ENCODE assay signal across 20 cellular contexts in the genomic region with DNA sequence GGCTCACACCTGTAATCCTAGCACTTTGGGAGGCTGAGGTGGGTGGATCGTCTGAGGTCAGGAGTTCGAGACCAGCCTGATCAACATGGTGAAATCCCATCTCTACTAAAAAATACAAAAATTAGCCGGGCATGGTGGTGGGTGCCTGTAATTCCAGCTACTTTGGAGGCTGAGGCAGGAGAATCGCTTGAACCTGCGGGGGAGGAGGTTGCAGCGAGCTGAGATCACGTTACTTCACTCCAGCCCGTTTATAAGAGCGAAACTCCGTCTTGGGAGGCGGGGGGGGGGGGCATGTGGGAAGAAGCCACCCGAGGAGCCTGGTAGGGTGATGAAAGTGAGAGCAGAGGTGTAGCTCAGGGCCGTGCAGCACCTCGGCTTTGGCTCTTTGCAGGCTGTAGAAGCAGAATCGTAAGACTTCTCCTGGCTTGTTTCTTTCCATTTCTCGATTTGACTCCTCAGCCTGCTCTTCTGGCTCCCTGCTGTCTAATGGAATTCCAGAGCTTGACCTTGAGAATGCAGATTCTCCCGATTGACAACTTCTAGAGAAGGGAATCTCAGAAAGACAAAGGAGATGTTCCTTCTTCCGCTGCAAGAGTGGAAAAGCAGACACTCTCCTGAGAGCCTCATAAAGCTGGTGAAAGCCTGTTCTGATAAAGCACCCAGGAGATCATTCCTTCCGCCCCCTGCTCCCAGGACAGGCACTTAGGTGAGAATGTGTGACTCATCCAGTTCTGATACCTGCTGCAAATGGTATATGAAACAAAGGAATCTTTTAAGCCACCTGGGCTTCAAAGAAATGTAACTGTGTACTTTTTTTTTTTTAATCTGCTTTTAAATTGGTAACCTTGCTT. TPM values are rescaled to one million over a fixed set of nuclear protein-coding genes. Genes with fewer than 3 reads are reported as not detected.
DNase-seq lines count a peak whose midpoint lies in the region; ATAC-seq, FAIRE-seq and TF ChIP-seq lines count a peak whose summit lies in the region.
"Had no signal": no experiment of that assay in that cellular context is flagged by ENCODE, and none has a peak within 500 bp of the region (broad histone marks: within the 10 kb centered on the region; RNA-seq: fewer than 3 reads in every experiment).

No MANE protein-coding gene starts in this region.

- peaks cover 11% of the 10 kb centered on the region for H3K4me1 Mint-ChIP-seq in activated CD4-positive, alpha-beta memory T cell treated with anti-CD3 and anti-CD28 coated beads for 36 hours (ENCODE audit: low read depth)
- peaks cover 28% of the 10 kb centered on the region for H3K4me1 Mint-ChIP-seq in activated CD4-positive, alpha-beta memory T cell treated with anti-CD3 and anti-CD28 coated beads, Interleukin-2, amount 10 ng/mL, durations not matched to agents 7 days and 5 days

- H3K27ac Mint-ChIP-seq in activated CD4-positive, alpha-beta memory T cell treated with anti-CD3 and anti-CD28 coated beads for 36 hours: peak overlapping the region; percentile 19
- H3K27ac Mint-ChIP-seq in activated CD4-positive, alpha-beta memory T cell treated with anti-CD3 and anti-CD28 coated beads, Interleukin-2, amount 10 ng/mL, durations not matched to agents 7 days and 5 days: no peak overlapping the region
- H3K27ac Mint-ChIP-seq: activated naive CD8-positive, alpha-beta T cell treated with anti-CD3 and anti-CD28 coated beads for 36 hours had no signal

- H3K27ac ChIP-seq in RWPE2 (ENCODE audit: poor library complexity, severe bottlenecking) (no peak overlapping the region), iPS DF 6.9 (ENCODE audit: low read length) (peak overlapping the region; percentile 35), small intestine (ENCODE audit: low read depth in 1 of 2, low read length in 1 of 2) (no peak overlapping the region)

- H3K27me3 ChIP-seq in RWPE2 (ENCODE audit: insufficient read depth, poor library complexity, severe bottlenecking) (no peaks in the 10 kb centered on the region), iPS DF 6.9 (ENCODE audit: control insufficient read depth, insufficient read depth, low read length) (no peaks in the 10 kb centered on the region), small intestine (ENCODE audit: control insufficient read depth in 2 of 2, insufficient read depth in 2 of 2, low read length in 2 of 2) (no peaks in the 10 kb centered on the region)

- intact Hi-C loops in activated CD4-positive, alpha-beta memory T cell treated with anti-CD3 and anti-CD28 coated beads for 36 hours (cut with micrococcal nuclease): no loop called here

- H3K4me3 ChIP-seq in RWPE2 (ENCODE audit: severe bottlenecking) (no peak overlapping the region), iPS DF 6.9 (ENCODE audit: low read length) (no peak overlapping the region; the same call in 1 of the 2 replicates), small intestine (ENCODE audit: low read depth in 1 of 2, low read length in 2 of 2) (no peak overlapping the region)

- ATAC-seq in RWPE2 (ENCODE audit: low read depth) (peak; percentile 82), HG02973 (IDR thresholded peaks at IDR 0.05; ENCODE audit: unreplicated experiment) (no peak)

- POLR2A ChIA-PET in activated CD4-positive, alpha-beta memory T cell treated with anti-CD3 and anti-CD28 coated beads for 36 hours (lab: Charles Lee): interaction anchor here (1.3 kb wide), 1 partner anchor 11 kb away, joined by 3 read pairs; no protein-coding TSS in a partner anchor
- POLR2A ChIA-PET in activated CD4-positive, alpha-beta memory T cell treated with anti-CD3 and anti-CD28 coated beads, Interleukin-2, amount 10 ng/mL, durations not matched to agents 7 days and 5 days (lab: Charles Lee): interaction anchor here (0.9 kb wide), 1 partner anchor 9 kb away, joined by 4 read pairs; no protein-coding TSS in a partner anchor

- H3K9me3 Mint-ChIP-seq in activated CD4-positive, alpha-beta memory T cell treated with anti-CD3 and anti-CD28 coated beads for 36 hours: no peaks in the 10 kb centered on the region
- H3K9me3 Mint-ChIP-seq in activated CD4-positive, alpha-beta memory T cell treated with anti-CD3 and anti-CD28 coated beads, Interleukin-2, amount 10 ng/mL, durations not matched to agents 7 days and 5 days: no peaks in the 10 kb centered on the region
- H3K9me3 Mint-ChIP-seq: activated naive CD8-positive, alpha-beta T cell treated with anti-CD3 and anti-CD28 coated beads for 36 hours; CD4-positive, CD25-positive, alpha-beta regulatory T cell had no signal

- FAIRE-seq in small intestine (lab: Jason Lieb, UNC): no peak

- DNase-seq in activated CD4-positive, alpha-beta memory T cell treated with anti-CD3 and anti-CD28 coated beads for 36 hours: peak; percentile 31
- no peak for DNase-seq in activated CD4-positive, alpha-beta memory T cell treated with anti-CD3 and anti-CD28 coated beads, Interleukin-2, amount 10 ng/mL, durations not matched to agents 7 days and 5 days
- DNase-seq in RWPE2 (ENCODE audit: low spot score) (peak; percentile 44), iPS DF 6.9 (ENCODE audit: low read depth, low spot score) (peak; percentile 68), small intestine (peak; percentile 48), NCI-H2196 treated with DMSO at 0.1 percent for 48 hours (lab: John Stamatoyannopoulos, UW; ENCODE audit: unreplicated experiment) (no peak)
- no peak for DNase-seq in stimulated activated CD4-positive, alpha-beta T cell treated with anti-CD3 and anti-CD28 coated beads, Interleukin-1b, Interleukin-23, amount 100 ng/mL, for 48 hours
- DNase-seq: activated CD4-positive, CD25-positive, alpha-beta regulatory T cell; activated CD8-positive, alpha-beta memory T cell treated with anti-CD3 and anti-CD28 coated beads, Interleukin-2, amount 50 U/mL, for 48 hours; activated naive CD8-positive, alpha-beta T cell treated with anti-CD3 and anti-CD28 coated beads for 36 hours; CD4-positive, CD25-positive, alpha-beta regulatory T cell; Kasumi-1; NCI-H1694; NCI-H526 had no signal

- CTCF ChIA-PET in activated CD4-positive, alpha-beta memory T cell treated with anti-CD3 and anti-CD28 coated beads for 36 hours (lab: Charles Lee): interaction anchor here (0.6 to 1.2 kb wide), 2 partner anchors 114 to 534 kb away, joined by 3 to 4 read pairs; no protein-coding TSS in a partner anchor
- CTCF ChIA-PET in activated CD4-positive, alpha-beta memory T cell treated with anti-CD3 and anti-CD28 coated beads, Interleukin-2, amount 10 ng/mL, durations not matched to agents 7 days and 5 days (lab: Charles Lee): no interaction called here

- no CpG with 5 or more reads among the region's 19 CpGs for WGBS in iPS DF 6.9 (ENCODE audit: insufficient coverage, insufficient read length)
- 34 to 58% (median 51%) methylated on average over 18 to 19 of the region's 19 CpGs for WGBS in small intestine, 3 donors

- peak overlapping the region; percentile 27 for H3K4me3 Mint-ChIP-seq in activated CD4-positive, alpha-beta memory T cell treated with anti-CD3 and anti-CD28 coated beads for 36 hours
- H3K4me3 Mint-ChIP-seq in activated CD4-positive, alpha-beta memory T cell treated with anti-CD3 and anti-CD28 coated beads, Interleukin-2, amount 10 ng/mL, durations not matched to agents 7 days and 5 days: no peak overlapping the region
- H3K4me3 Mint-ChIP-seq: activated naive CD8-positive, alpha-beta T cell treated with anti-CD3 and anti-CD28 coated beads for 36 hours; CD4-positive, CD25-positive, alpha-beta regulatory T cell had no signal

- H3K4me1 ChIP-seq in RWPE2 (ENCODE audit: insufficient read depth, poor library complexity, severe bottlenecking): peaks cover 9% of the 10 kb centered on the region
- H3K4me1 ChIP-seq in iPS DF 6.9 (ENCODE audit: control insufficient read depth, insufficient read depth, low read length): peaks cover 1% of the 10 kb centered on the region; the same call in 1 of the 2 replicates
- H3K4me1 ChIP-seq in small intestine (ENCODE audit: control insufficient read depth in 2 of 2, insufficient read depth in 1 of 2, low read depth in 1 of 2, low read length in 1 of 2): no peaks in the 10 kb centered on the region

- H3K9me3 ChIP-seq in RWPE2 (ENCODE audit: severe bottlenecking): no peaks in the 10 kb centered on the region
- H3K9me3 ChIP-seq in iPS DF 6.9 (ENCODE audit: control insufficient read depth, insufficient read depth, low read length): no peaks in the 10 kb centered on the region
- no peaks in the 10 kb centered on the region for H3K9me3 ChIP-seq in small intestine (ENCODE audit: control insufficient read depth, low read depth)

- H3K27me3 Mint-ChIP-seq in activated CD4-positive, alpha-beta memory T cell treated with anti-CD3 and anti-CD28 coated beads for 36 hours: no peaks in the 10 kb centered on the region
- H3K27me3 Mint-ChIP-seq in activated CD4-positive, alpha-beta memory T cell treated with anti-CD3 and anti-CD28 coated beads, Interleukin-2, amount 10 ng/mL, durations not matched to agents 7 days and 5 days: no peaks in the 10 kb centered on the region
- H3K27me3 Mint-ChIP-seq: activated naive CD8-positive, alpha-beta T cell treated with anti-CD3 and anti-CD28 coated beads for 36 hours; CD4-positive, CD25-positive, alpha-beta regulatory T cell had no signal

- TF ChIP-seq CTCF in RWPE2 (IDR thresholded peaks at IDR 0.05; ENCODE audit: poor library complexity, severe bottlenecking): no peak

- H3K36me3 ChIP-seq in RWPE2 (ENCODE audit: low read depth) (peaks cover 11% of the 10 kb centered on the region), iPS DF 6.9 (ENCODE audit: control insufficient read depth, insufficient read depth, low read length) (no peaks in the 10 kb centered on the region), small intestine (ENCODE audit: control insufficient read depth in 2 of 2, insufficient read depth in 2 of 2, low read length in 2 of 2) (no peaks in the 10 kb centered on the region)

- peaks cover 8% of the 10 kb centered on the region for H3K36me3 Mint-ChIP-seq in activated CD4-positive, alpha-beta memory T cell treated with anti-CD3 and anti-CD28 coated beads for 36 hours
- H3K36me3 Mint-ChIP-seq in activated CD4-positive, alpha-beta memory T cell treated with anti-CD3 and anti-CD28 coated beads, Interleukin-2, amount 10 ng/mL, durations not matched to agents 7 days and 5 days (ENCODE audit: low read depth): peaks cover 11% of the 10 kb centered on the region

RNA-seq across cellular contexts. Expression of a gene that starts 26.0 kb away (rescaled TPM):
- 100 to 1,000 TPM; 111 to 114 TPM for total RNA-seq in activated CD4-positive, alpha-beta memory T cell treated with anti-CD3 and anti-CD28 coated beads for 36 hours
- 100 to 1,000 TPM; 113 to 119 TPM for total RNA-seq in activated CD4-positive, alpha-beta memory T cell treated with anti-CD3 and anti-CD28 coated beads, Interleukin-2, amount 10 ng/mL, durations not matched to agents 7 days and 5 days
- 10 to 100 TPM in 1 of 3 donors, 1 to 10 TPM in 1, under 1 TPM in 1; 0.89 to 11.9 (median 5.1) TPM for polyA plus RNA-seq in small intestine

RNA-seq across cellular contexts. Expression of a gene that starts 31.2 kb away (rescaled TPM):
- total RNA-seq in activated CD4-positive, alpha-beta memory T cell treated with anti-CD3 and anti-CD28 coated beads for 36 hours: 10 to 100 TPM; 11.0 TPM
- total RNA-seq in activated CD4-positive, alpha-beta memory T cell treated with anti-CD3 and anti-CD28 coated beads, Interleukin-2, amount 10 ng/mL, durations not matched to agents 7 days and 5 days: 1 to 10 TPM; 9.4 to 9.9 TPM
- 1 to 10 TPM; 4.7 to 7.8 (median 5.8) TPM for polyA plus RNA-seq in small intestine

RNA-seq across cellular contexts. Expression of a gene that starts 55.2 kb away (rescaled TPM):
- total RNA-seq in activated CD4-positive, alpha-beta memory T cell treated with anti-CD3 and anti-CD28 coated beads for 36 hours: not detected
- not detected for total RNA-seq in activated CD4-positive, alpha-beta memory T cell treated with anti-CD3 and anti-CD28 coated beads, Interleukin-2, amount 10 ng/mL, durations not matched to agents 7 days and 5 days
- polyA plus RNA-seq in small intestine: not detected
- total RNA-seq: A172; activated naive CD8-positive, alpha-beta T cell treated with anti-CD3 and anti-CD28 coated beads for 36 hours; cardiac septum; CD4-positive, CD25-positive, alpha-beta regulatory T cell; Daoy; omental fat pad; skeletal muscle tissue had no signal
- polyA plus RNA-seq: CD4-positive, CD25-positive, alpha-beta regulatory T cell had no signal

Comparison
In these comparisons a context has a peak if more than half of its experiments do, and no peak if none do; other contexts are left out.
1. DNase-seq: peak in activated CD4-positive, alpha-beta memory T cell treated with anti-CD3 and anti-CD28 coated beads for 36 hours (single experiment), RWPE2 (single experiment), iPS DF 6.9 (single experiment) and small intestine (single experiment); none in activated CD4-positive, alpha-beta memory T cell treated with anti-CD3 and anti-CD28 coated beads, Interleukin-2, amount 10 ng/mL, durations not matched to agents 7 days and 5 days (single experiment), NCI-H2196 treated with DMSO at 0.1 percent for 48 hours (single experiment) and stimulated activated CD4-positive, alpha-beta T cell treated with anti-CD3 and anti-CD28 coated beads, Interleukin-1b, Interleukin-23, amount 100 ng/mL, for 48 hours (single experiment).